Comparison of ENCODE assay signal across 8 cellular contexts in genomic region chr5:141413540-141414069, GRCh38. TPM values are rescaled to one million over a fixed set of nuclear protein-coding genes. Genes with fewer than 3 reads are reported as not detected.
A peak's percentile ranks its signal among the peaks of the same experiment; 100 is the strongest.
DNase-seq lines count a peak whose midpoint lies in the region; ATAC-seq, FAIRE-seq and TF ChIP-seq lines count a peak whose summit lies in the region.

No MANE protein-coding gene starts in this region.

- FAIRE-seq in bronchial epithelial cell (lab: Jason Lieb, UNC) = no peak

- peak overlapping the region; percentile 79 for H3K4me3 Mint-ChIP-seq in stimulated activated naive CD8-positive, alpha-beta T cell treated with anti-CD3 and anti-CD28 coated beads, Interleukin-15, Interleukin-2, amounts not matched to agents 100 ng/mL and 50 ng/mL, for 24 hours

- H3K27me3 Mint-ChIP-seq in stimulated activated naive CD8-positive, alpha-beta T cell treated with anti-CD3 and anti-CD28 coated beads, Interleukin-15, Interleukin-2, amounts not matched to agents 100 ng/mL and 50 ng/mL, for 24 hours = peaks cover 78% of the 10 kb centered on the region

- peaks cover 20% of the 10 kb centered on the region for H3K9me3 Mint-ChIP-seq in stimulated activated naive CD8-positive, alpha-beta T cell treated with anti-CD3 and anti-CD28 coated beads, Interleukin-15, Interleukin-2, amounts not matched to agents 100 ng/mL and 50 ng/mL, for 24 hours

- no peak for TF ChIP-seq CTCF in bronchial epithelial cell (IDR thresholded peaks at IDR 0.05; ENCODE audit: insufficient read depth, low read length, severe bottlenecking)

- H3K4me3 ChIP-seq in bronchial epithelial cell (ENCODE audit: low read depth, low read length) = peak overlapping the region; percentile 35
- H3K4me3 ChIP-seq in mononuclear cell (ENCODE audit: low read length) = peak overlapping the region; percentile 32

- peaks cover 5% of the 10 kb centered on the region for H3K9me3 ChIP-seq in mononuclear cell (ENCODE audit: low read depth, low read length)

- H3K27me3 ChIP-seq in bronchial epithelial cell (ENCODE audit: control insufficient read depth, insufficient read depth, low read length) (peaks cover 2% of the 10 kb centered on the region), mononuclear cell (ENCODE audit: insufficient read depth, low read length) (peaks cover 95% of the 10 kb centered on the region)

- ATAC-seq in stimulated activated naive CD8-positive, alpha-beta T cell treated with anti-CD3 and anti-CD28 coated beads, Interleukin-15, Interleukin-2, amounts not matched to agents 100 U/mL and 50 U/mL, for 24 hours = no peak
- no peak for ATAC-seq in HG02571 (IDR thresholded peaks at IDR 0.05; ENCODE audit: unreplicated experiment)

- no peak overlapping the region for H3K27ac Mint-ChIP-seq in stimulated activated naive CD8-positive, alpha-beta T cell treated with anti-CD3 and anti-CD28 coated beads, Interleukin-15, Interleukin-2, amounts not matched to agents 100 ng/mL and 50 ng/mL, for 24 hours

- H3K36me3 ChIP-seq in bronchial epithelial cell (ENCODE audit: control insufficient read depth, insufficient read depth, low read length) = no peaks in the 10 kb centered on the region

- H3K36me3 Mint-ChIP-seq in stimulated activated naive CD8-positive, alpha-beta T cell treated with anti-CD3 and anti-CD28 coated beads, Interleukin-15, Interleukin-2, amounts not matched to agents 100 ng/mL and 50 ng/mL, for 24 hours (ENCODE audit: low read depth) = peaks cover 24% of the 10 kb centered on the region

- H3K4me1 ChIP-seq in mononuclear cell (ENCODE audit: insufficient read depth, low read length) = peaks cover 17% of the 10 kb centered on the region

- peaks cover 21% of the 10 kb centered on the region for H3K4me1 Mint-ChIP-seq in stimulated activated naive CD8-positive, alpha-beta T cell treated with anti-CD3 and anti-CD28 coated beads, Interleukin-15, Interleukin-2, amounts not matched to agents 100 ng/mL and 50 ng/mL, for 24 hours (ENCODE audit: low read depth)

- DNase-seq in stimulated activated naive CD8-positive, alpha-beta T cell treated with anti-CD3 and anti-CD28 coated beads, Interleukin-15, Interleukin-2, amounts not matched to agents 100 U/mL and 50 U/mL, for 24 hours = no peak
- DNase-seq in bronchial epithelial cell (ENCODE audit: low read depth) = no peak
- no peak for DNase-seq in SKM-1 (lab: John Stamatoyannopoulos, UW; ENCODE audit: unreplicated experiment)
- no peak for DNase-seq in glomerular visceral epithelial cell (ENCODE audit: extremely low spot score)
- DNase-seq in ureter (ENCODE audit: low spot score) = no peak

RNA-seq across cellular contexts. Expression of gene PCDHGA10, which starts 0.8 kb away (rescaled TPM):
- total RNA-seq in bronchial epithelial cell = 2.1 and 5.2 TPM in 2 replicates
- total RNA-seq in mononuclear cell = 0.52 TPM
- total RNA-seq in ureter = 7.4 TPM

RNA-seq across cellular contexts. Expression of gene PCDHGB7, which starts 3.9 kb away (rescaled TPM):
- total RNA-seq in bronchial epithelial cell (1.3 and 3.3 TPM in 2 replicates), mononuclear cell (0.31 TPM), ureter (11.7 TPM)

RNA-seq across cellular contexts. Expression of gene PCDHGB6, which starts 5.8 kb away (rescaled TPM):
- total RNA-seq in bronchial epithelial cell (0.53 and 1.5 TPM in 2 replicates), mononuclear cell (0.63 TPM), ureter (8.2 TPM)

RNA-seq across cellular contexts. Expression of gene PCDHGA11, which starts 7.2 kb away (rescaled TPM):
- 1.6 and 3.2 TPM in 2 replicates for total RNA-seq in bronchial epithelial cell
- 0.21 TPM for total RNA-seq in mononuclear cell
- 5.1 TPM for total RNA-seq in ureter

RNA-seq across cellular contexts. Expression of gene PCDHGA9, which starts 11.0 kb away (rescaled TPM):
- total RNA-seq in bronchial epithelial cell = 0.53 and 1.5 TPM in 2 replicates
- total RNA-seq in mononuclear cell = 0.42 TPM
- total RNA-seq in ureter = 8.9 TPM
